In the genomic region with DNA sequence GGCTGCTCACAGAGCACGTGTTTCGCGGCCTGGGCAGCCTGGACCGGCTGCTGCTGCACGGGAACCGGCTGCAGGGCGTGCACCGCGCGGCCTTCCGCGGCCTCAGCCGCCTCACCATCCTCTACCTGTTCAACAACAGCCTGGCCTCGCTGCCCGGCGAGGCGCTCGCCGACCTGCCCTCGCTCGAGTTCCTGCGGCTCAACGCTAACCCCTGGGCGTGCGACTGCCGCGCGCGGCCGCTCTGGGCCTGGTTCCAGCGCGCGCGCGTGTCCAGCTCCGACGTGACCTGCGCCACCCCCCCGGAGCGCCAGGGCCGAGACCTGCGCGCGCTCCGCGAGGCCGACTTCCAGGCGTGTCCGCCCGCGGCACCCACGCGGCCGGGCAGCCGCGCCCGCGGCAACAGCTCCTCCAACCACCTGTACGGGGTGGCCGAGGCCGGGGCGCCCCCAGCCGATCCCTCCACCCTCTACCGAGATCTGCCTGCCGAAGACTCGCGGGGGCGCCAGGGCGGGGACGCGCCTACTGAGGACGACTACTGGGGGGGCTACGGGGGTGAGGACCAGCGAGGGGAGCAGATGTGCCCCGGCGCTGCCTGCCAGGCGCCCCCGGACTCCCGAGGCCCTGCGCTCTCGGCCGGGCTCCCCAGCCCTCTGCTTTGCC, we compare ENCODE assay signal across 2 cellular contexts.
TF ChIP-seq lines count a peak whose summit lies in the region.

No MANE protein-coding gene starts in this region.

TF ChIP-seq in A549, 52 proteins besides CTCF, POLR2A, EP300 and RAD21 (continued from another document):
- TF ChIP-seq, protein P1, sequence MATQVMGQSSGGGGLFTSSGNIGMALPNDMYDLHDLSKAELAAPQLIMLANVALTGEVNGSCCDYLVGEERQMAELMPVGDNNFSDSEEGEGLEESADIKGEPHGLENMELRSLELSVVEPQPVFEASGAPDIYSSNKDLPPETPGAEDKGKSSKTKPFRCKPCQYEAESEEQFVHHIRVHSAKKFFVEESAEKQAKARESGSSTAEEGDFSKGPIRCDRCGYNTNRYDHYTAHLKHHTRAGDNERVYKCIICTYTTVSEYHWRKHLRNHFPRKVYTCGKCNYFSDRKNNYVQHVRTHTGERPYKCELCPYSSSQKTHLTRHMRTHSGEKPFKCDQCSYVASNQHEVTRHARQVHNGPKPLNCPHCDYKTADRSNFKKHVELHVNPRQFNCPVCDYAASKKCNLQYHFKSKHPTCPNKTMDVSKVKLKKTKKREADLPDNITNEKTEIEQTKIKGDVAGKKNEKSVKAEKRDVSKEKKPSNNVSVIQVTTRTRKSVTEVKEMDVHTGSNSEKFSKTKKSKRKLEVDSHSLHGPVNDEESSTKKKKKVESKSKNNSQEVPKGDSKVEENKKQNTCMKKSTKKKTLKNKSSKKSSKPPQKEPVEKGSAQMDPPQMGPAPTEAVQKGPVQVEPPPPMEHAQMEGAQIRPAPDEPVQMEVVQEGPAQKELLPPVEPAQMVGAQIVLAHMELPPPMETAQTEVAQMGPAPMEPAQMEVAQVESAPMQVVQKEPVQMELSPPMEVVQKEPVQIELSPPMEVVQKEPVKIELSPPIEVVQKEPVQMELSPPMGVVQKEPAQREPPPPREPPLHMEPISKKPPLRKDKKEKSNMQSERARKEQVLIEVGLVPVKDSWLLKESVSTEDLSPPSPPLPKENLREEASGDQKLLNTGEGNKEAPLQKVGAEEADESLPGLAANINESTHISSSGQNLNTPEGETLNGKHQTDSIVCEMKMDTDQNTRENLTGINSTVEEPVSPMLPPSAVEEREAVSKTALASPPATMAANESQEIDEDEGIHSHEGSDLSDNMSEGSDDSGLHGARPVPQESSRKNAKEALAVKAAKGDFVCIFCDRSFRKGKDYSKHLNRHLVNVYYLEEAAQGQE (IDR thresholded peaks at IDR 0.05), result no peak
- TF ChIP-seq, protein P2, sequence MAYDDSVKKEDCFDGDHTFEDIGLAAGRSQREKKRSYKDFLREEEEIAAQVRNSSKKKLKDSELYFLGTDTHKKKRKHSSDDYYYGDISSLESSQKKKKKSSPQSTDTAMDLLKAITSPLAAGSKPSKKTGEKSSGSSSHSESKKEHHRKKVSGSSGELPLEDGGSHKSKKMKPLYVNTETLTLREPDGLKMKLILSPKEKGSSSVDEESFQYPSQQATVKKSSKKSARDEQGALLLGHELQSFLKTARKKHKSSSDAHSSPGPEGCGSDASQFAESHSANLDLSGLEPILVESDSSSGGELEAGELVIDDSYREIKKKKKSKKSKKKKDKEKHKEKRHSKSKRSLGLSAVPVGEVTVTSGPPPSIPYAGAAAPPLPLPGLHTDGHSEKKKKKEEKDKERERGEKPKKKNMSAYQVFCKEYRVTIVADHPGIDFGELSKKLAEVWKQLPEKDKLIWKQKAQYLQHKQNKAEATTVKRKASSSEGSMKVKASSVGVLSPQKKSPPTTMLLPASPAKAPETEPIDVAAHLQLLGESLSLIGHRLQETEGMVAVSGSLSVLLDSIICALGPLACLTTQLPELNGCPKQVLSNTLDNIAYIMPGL (CRISPR knock-in tag; IDR thresholded peaks at IDR 0.05; ENCODE audit: borderline replicate concordance), result no peak

TF ChIP-seq in WTC11, 78 proteins besides CTCF, POLR2A, EP300 and RAD21 (continued from another document and continues in another):
- TF ChIP-seq, protein P3, sequence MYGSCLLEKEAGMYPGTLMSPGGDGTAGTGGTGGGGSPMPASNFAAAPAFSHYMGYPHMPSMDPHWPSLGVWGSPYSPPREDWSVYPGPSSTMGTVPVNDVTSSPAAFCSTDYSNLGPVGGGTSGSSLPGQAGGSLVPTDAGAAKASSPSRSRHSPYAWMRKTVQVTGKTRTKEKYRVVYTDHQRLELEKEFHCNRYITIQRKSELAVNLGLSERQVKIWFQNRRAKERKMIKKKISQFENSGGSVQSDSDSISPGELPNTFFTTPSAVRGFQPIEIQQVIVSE (CRISPR knock-in tag; IDR thresholded peaks at IDR 0.05; ENCODE audit: borderline replicate concordance), result no peak
- TF ChIP-seq JUN (CRISPR knock-in tag; IDR thresholded peaks at IDR 0.05) (peak; percentile 74; the same call in 1 of the 2 replicates), TEAD4 (CRISPR knock-in tag; IDR thresholded peaks at IDR 0.05) (peak; percentile 79; the same call in 1 of the 2 replicates), ZNF219 (CRISPR knock-in tag; IDR thresholded peaks at IDR 0.05; ENCODE audit: borderline replicate concordance) (no peak), ESRRA (CRISPR knock-in tag; IDR thresholded peaks at IDR 0.05; ENCODE audit: borderline replicate concordance) (0 out of 2 replicates have a peak, but pooled peaks have one; percentile 57), CREM (CRISPR knock-in tag; IDR thresholded peaks at IDR 0.05) (0 out of 2 replicates have a peak, but pooled peaks have one; percentile 43), FOXK1 (CRISPR knock-in tag; IDR thresholded peaks at IDR 0.05) (0 out of 2 replicates have a peak, but pooled peaks have one; percentile 58), SMAD4 (CRISPR knock-in tag; IDR thresholded peaks at IDR 0.05) (peak; percentile 76), EMX1 (CRISPR knock-in tag; IDR thresholded peaks at IDR 0.05) (0 out of 2 replicates have a peak, but pooled peaks have one; percentile 6), RELA (CRISPR knock-in tag; IDR thresholded peaks at IDR 0.05; ENCODE audit: borderline replicate concordance) (peak; percentile 62; the same call in 1 of the 2 replicates), ZNF138 (CRISPR knock-in tag; conservative IDR thresholded peaks at IDR 0.05) (no peak)
- TF ChIP-seq, protein P4, sequence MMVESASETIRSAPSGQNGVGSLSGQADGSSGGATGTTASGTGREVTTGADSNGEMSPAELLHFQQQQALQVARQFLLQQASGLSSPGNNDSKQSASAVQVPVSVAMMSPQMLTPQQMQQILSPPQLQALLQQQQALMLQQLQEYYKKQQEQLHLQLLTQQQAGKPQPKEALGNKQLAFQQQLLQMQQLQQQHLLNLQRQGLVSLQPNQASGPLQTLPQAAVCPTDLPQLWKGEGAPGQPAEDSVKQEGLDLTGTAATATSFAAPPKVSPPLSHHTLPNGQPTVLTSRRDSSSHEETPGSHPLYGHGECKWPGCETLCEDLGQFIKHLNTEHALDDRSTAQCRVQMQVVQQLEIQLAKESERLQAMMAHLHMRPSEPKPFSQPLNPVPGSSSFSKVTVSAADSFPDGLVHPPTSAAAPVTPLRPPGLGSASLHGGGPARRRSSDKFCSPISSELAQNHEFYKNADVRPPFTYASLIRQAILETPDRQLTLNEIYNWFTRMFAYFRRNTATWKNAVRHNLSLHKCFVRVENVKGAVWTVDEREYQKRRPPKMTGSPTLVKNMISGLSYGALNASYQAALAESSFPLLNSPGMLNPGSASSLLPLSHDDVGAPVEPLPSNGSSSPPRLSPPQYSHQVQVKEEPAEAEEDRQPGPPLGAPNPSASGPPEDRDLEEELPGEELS (CRISPR knock-in tag; IDR thresholded peaks at IDR 0.05), result peak; percentile 67
- TF ChIP-seq, protein P5, sequence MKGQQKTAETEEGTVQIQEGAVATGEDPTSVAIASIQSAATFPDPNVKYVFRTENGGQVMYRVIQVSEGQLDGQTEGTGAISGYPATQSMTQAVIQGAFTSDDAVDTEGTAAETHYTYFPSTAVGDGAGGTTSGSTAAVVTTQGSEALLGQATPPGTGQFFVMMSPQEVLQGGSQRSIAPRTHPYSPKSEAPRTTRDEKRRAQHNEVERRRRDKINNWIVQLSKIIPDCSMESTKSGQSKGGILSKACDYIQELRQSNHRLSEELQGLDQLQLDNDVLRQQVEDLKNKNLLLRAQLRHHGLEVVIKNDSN (CRISPR knock-in tag; IDR thresholded peaks at IDR 0.05), result peak; percentile 65; the same call in 1 of the 2 replicates
- TF ChIP-seq, protein P6, sequence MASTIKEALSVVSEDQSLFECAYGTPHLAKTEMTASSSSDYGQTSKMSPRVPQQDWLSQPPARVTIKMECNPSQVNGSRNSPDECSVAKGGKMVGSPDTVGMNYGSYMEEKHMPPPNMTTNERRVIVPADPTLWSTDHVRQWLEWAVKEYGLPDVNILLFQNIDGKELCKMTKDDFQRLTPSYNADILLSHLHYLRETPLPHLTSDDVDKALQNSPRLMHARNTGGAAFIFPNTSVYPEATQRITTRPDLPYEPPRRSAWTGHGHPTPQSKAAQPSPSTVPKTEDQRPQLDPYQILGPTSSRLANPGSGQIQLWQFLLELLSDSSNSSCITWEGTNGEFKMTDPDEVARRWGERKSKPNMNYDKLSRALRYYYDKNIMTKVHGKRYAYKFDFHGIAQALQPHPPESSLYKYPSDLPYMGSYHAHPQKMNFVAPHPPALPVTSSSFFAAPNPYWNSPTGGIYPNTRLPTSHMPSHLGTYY (CRISPR knock-in tag; IDR thresholded peaks at IDR 0.05), result no peak
- TF ChIP-seq, protein P7, sequence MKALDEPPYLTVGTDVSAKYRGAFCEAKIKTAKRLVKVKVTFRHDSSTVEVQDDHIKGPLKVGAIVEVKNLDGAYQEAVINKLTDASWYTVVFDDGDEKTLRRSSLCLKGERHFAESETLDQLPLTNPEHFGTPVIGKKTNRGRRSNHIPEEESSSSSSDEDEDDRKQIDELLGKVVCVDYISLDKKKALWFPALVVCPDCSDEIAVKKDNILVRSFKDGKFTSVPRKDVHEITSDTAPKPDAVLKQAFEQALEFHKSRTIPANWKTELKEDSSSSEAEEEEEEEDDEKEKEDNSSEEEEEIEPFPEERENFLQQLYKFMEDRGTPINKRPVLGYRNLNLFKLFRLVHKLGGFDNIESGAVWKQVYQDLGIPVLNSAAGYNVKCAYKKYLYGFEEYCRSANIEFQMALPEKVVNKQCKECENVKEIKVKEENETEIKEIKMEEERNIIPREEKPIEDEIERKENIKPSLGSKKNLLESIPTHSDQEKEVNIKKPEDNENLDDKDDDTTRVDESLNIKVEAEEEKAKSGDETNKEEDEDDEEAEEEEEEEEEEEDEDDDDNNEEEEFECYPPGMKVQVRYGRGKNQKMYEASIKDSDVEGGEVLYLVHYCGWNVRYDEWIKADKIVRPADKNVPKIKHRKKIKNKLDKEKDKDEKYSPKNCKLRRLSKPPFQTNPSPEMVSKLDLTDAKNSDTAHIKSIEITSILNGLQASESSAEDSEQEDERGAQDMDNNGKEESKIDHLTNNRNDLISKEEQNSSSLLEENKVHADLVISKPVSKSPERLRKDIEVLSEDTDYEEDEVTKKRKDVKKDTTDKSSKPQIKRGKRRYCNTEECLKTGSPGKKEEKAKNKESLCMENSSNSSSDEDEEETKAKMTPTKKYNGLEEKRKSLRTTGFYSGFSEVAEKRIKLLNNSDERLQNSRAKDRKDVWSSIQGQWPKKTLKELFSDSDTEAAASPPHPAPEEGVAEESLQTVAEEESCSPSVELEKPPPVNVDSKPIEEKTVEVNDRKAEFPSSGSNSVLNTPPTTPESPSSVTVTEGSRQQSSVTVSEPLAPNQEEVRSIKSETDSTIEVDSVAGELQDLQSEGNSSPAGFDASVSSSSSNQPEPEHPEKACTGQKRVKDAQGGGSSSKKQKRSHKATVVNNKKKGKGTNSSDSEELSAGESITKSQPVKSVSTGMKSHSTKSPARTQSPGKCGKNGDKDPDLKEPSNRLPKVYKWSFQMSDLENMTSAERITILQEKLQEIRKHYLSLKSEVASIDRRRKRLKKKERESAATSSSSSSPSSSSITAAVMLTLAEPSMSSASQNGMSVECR (CRISPR knock-in tag; IDR thresholded peaks at IDR 0.05; ENCODE audit: borderline replicate concordance), result 0 out of 2 replicates have a peak, but pooled peaks have one; percentile 45
- TF ChIP-seq, protein P8, sequence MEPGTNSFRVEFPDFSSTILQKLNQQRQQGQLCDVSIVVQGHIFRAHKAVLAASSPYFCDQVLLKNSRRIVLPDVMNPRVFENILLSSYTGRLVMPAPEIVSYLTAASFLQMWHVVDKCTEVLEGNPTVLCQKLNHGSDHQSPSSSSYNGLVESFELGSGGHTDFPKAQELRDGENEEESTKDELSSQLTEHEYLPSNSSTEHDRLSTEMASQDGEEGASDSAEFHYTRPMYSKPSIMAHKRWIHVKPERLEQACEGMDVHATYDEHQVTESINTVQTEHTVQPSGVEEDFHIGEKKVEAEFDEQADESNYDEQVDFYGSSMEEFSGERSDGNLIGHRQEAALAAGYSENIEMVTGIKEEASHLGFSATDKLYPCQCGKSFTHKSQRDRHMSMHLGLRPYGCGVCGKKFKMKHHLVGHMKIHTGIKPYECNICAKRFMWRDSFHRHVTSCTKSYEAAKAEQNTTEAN (CRISPR knock-in tag; IDR thresholded peaks at IDR 0.05), result 0 out of 2 replicates have a peak, but pooled peaks have one; percentile 48
- TF ChIP-seq, protein P9, sequence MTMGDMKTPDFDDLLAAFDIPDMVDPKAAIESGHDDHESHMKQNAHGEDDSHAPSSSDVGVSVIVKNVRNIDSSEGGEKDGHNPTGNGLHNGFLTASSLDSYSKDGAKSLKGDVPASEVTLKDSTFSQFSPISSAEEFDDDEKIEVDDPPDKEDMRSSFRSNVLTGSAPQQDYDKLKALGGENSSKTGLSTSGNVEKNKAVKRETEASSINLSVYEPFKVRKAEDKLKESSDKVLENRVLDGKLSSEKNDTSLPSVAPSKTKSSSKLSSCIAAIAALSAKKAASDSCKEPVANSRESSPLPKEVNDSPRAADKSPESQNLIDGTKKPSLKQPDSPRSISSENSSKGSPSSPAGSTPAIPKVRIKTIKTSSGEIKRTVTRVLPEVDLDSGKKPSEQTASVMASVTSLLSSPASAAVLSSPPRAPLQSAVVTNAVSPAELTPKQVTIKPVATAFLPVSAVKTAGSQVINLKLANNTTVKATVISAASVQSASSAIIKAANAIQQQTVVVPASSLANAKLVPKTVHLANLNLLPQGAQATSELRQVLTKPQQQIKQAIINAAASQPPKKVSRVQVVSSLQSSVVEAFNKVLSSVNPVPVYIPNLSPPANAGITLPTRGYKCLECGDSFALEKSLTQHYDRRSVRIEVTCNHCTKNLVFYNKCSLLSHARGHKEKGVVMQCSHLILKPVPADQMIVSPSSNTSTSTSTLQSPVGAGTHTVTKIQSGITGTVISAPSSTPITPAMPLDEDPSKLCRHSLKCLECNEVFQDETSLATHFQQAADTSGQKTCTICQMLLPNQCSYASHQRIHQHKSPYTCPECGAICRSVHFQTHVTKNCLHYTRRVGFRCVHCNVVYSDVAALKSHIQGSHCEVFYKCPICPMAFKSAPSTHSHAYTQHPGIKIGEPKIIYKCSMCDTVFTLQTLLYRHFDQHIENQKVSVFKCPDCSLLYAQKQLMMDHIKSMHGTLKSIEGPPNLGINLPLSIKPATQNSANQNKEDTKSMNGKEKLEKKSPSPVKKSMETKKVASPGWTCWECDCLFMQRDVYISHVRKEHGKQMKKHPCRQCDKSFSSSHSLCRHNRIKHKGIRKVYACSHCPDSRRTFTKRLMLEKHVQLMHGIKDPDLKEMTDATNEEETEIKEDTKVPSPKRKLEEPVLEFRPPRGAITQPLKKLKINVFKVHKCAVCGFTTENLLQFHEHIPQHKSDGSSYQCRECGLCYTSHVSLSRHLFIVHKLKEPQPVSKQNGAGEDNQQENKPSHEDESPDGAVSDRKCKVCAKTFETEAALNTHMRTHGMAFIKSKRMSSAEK (CRISPR knock-in tag; IDR thresholded peaks at IDR 0.05; ENCODE audit: borderline replicate concordance), result no peak; the same call in 1 of the 2 replicates
- TF ChIP-seq, protein P2 (CRISPR knock-in tag; IDR thresholded peaks at IDR 0.05), result peak; percentile 39; the same call in 1 of the 2 replicates
